Comparison of ENCODE assay signal across 2 cellular contexts in the genomic region with DNA sequence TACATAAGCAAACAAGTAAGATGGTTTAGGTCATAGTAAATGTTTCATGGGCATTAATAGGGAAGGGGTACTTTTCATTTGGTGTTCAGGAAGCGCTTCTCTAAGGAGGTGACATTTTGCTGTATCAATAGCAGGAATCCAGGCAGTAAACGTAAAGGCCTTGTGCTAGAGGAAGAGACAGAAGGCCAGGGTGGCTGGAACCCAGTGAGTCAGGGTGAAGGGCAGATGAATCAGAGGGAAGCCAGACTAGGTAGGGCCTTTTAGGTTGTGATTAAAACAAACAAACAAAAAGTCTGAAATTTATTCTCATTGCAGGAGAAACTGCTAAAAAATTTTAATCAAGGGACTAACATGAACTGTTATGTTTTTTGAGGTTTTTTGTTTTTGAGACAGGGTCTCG.
TF ChIP-seq lines count a peak whose summit lies in the region.

No MANE protein-coding gene starts in this region.

TF ChIP-seq in A549, 52 proteins besides CTCF, POLR2A, EP300 and RAD21:
- TF ChIP-seq, protein P1, sequence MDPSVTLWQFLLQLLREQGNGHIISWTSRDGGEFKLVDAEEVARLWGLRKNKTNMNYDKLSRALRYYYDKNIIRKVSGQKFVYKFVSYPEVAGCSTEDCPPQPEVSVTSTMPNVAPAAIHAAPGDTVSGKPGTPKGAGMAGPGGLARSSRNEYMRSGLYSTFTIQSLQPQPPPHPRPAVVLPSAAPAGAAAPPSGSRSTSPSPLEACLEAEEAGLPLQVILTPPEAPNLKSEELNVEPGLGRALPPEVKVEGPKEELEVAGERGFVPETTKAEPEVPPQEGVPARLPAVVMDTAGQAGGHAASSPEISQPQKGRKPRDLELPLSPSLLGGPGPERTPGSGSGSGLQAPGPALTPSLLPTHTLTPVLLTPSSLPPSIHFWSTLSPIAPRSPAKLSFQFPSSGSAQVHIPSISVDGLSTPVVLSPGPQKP (IDR thresholded peaks at IDR 0.05; ENCODE audit: low read depth, low read length): no peak
- TF ChIP-seq BHLHE40 (IDR thresholded peaks at IDR 0.05; ENCODE audit: low read depth, low read length): no peak
- TF ChIP-seq TFCP2L1 (CRISPR knock-in tag; IDR thresholded peaks at IDR 0.05): no peak
- TF ChIP-seq, protein P2, sequence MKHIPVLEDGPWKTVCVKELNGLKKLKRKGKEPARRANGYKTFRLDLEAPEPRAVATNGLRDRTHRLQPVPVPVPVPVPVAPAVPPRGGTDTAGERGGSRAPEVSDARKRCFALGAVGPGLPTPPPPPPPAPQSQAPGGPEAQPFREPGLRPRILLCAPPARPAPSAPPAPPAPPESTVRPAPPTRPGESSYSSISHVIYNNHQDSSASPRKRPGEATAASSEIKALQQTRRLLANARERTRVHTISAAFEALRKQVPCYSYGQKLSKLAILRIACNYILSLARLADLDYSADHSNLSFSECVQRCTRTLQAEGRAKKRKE (CRISPR knock-in tag; IDR thresholded peaks at IDR 0.05; ENCODE audit: low read depth): no peak
- TF ChIP-seq FOXS1 (CRISPR knock-in tag; IDR thresholded peaks at IDR 0.05): no peak
- peak; percentile 83 for TF ChIP-seq FOSL2 (IDR thresholded peaks at IDR 0.05)
- TF ChIP-seq FOSL2 (CRISPR knock-in tag; IDR thresholded peaks at IDR 0.05): peak; percentile 91
- no peak for TF ChIP-seq HOXB5 (CRISPR knock-in tag; IDR thresholded peaks at IDR 0.05)
- no peak for TF ChIP-seq NPAS2 (CRISPR knock-in tag; IDR thresholded peaks at IDR 0.05; ENCODE audit: borderline replicate concordance)
- TF ChIP-seq, protein P3, sequence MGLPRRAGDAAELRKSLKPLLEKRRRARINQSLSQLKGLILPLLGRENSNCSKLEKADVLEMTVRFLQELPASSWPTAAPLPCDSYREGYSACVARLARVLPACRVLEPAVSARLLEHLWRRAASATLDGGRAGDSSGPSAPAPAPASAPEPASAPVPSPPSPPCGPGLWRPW (IDR thresholded peaks at IDR 0.05): no peak
- no peak for TF ChIP-seq RNF2 (IDR thresholded peaks at IDR 0.05; ENCODE audit: borderline replicate concordance, low read depth)
- no peak for TF ChIP-seq CBX8 (IDR thresholded peaks at IDR 0.05)
- TF ChIP-seq, protein P4, sequence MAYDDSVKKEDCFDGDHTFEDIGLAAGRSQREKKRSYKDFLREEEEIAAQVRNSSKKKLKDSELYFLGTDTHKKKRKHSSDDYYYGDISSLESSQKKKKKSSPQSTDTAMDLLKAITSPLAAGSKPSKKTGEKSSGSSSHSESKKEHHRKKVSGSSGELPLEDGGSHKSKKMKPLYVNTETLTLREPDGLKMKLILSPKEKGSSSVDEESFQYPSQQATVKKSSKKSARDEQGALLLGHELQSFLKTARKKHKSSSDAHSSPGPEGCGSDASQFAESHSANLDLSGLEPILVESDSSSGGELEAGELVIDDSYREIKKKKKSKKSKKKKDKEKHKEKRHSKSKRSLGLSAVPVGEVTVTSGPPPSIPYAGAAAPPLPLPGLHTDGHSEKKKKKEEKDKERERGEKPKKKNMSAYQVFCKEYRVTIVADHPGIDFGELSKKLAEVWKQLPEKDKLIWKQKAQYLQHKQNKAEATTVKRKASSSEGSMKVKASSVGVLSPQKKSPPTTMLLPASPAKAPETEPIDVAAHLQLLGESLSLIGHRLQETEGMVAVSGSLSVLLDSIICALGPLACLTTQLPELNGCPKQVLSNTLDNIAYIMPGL (CRISPR knock-in tag; IDR thresholded peaks at IDR 0.05; ENCODE audit: borderline replicate concordance): no peak
- TF ChIP-seq, protein P5, sequence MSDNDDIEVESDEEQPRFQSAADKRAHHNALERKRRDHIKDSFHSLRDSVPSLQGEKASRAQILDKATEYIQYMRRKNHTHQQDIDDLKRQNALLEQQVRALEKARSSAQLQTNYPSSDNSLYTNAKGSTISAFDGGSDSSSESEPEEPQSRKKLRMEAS (IDR thresholded peaks at IDR 0.05): peak; percentile 52; the same call in 1 of the 2 replicates
- TF ChIP-seq JUNB (IDR thresholded peaks at IDR 0.05): peak; percentile 80
- no peak for TF ChIP-seq POLR2AphosphoS2 (conservative IDR thresholded peaks at IDR 0.05; ENCODE audit: low read length)
- TF ChIP-seq HEYL (CRISPR knock-in tag; IDR thresholded peaks at IDR 0.05): no peak
- no peak for TF ChIP-seq ESRRA (IDR thresholded peaks at IDR 0.05; ENCODE audit: borderline replicate concordance, low read length)
- no peak for TF ChIP-seq MYC (IDR thresholded peaks at IDR 0.05; ENCODE audit: borderline replicate concordance, low read length)
- peak; percentile 60 for TF ChIP-seq GATA3 (IDR thresholded peaks at IDR 0.05; ENCODE audit: borderline replicate concordance)
- TF ChIP-seq CEBPB (IDR thresholded peaks at IDR 0.05): no peak

TF ChIP-seq in IMR-90, 13 proteins besides CTCF, POLR2A, EP300 and RAD21 (continued from another document):
- TF ChIP-seq, protein P1 (IDR thresholded peaks at IDR 0.05; ENCODE audit: borderline replicate concordance, low read depth, low read length): no peak
- TF ChIP-seq RCOR1 (IDR thresholded peaks at IDR 0.05; ENCODE audit: insufficient replicate concordance, low read length) (no peak), FOS (IDR thresholded peaks at IDR 0.05; ENCODE audit: low read depth, low read length) (peak; percentile 88), RFX5 (IDR thresholded peaks at IDR 0.05; ENCODE audit: low read depth, low read length) (no peak)
